8 cellular contexts compared by ENCODE assay signal in genomic region chr9:101398930-101399640, GRCh38. TPM values are rescaled to one million over a fixed set of nuclear protein-coding genes. Genes with fewer than 3 reads are reported as not detected.
A peak's percentile ranks its signal among the peaks of the same experiment; 100 is the strongest.
DNase-seq lines count a peak whose midpoint lies in the region; ATAC-seq and TF ChIP-seq lines count a peak whose summit lies in the region.

No MANE protein-coding gene starts in this region.

- ATAC-seq in central memory CD8-positive, alpha-beta T cell (replicated peaks; ENCODE audit: extremely low read depth, poor library complexity, severe bottlenecking), result no peak
- ATAC-seq in lower lobe of right lung, result peak; percentile 42 to 51

- H3K27me3 ChIP-seq in lower lobe of right lung (ENCODE audit: low read depth), result no peaks in the 10 kb centered on the region

- peaks cover 76% of the 10 kb centered on the region for H3K4me1 Mint-ChIP-seq in activated T-cell treated with anti-CD3 and anti-CD28 coated beads, Interleukin-2, amount 50 U/mL, for 24 hours (ENCODE audit: low read depth)
- peaks cover 81% of the 10 kb centered on the region for H3K4me1 Mint-ChIP-seq in central memory CD8-positive, alpha-beta T cell

- H3K36me3 Mint-ChIP-seq in activated T-cell treated with anti-CD3 and anti-CD28 coated beads, Interleukin-2, amount 50 U/mL, for 24 hours (ENCODE audit: low read depth), result peaks cover 96% of the 10 kb centered on the region
- H3K36me3 Mint-ChIP-seq in central memory CD8-positive, alpha-beta T cell (ENCODE audit: insufficient read depth), result peaks cover 39% of the 10 kb centered on the region

- no peaks in the 10 kb centered on the region for H3K27me3 Mint-ChIP-seq in activated T-cell treated with anti-CD3 and anti-CD28 coated beads, Interleukin-2, amount 50 U/mL, for 24 hours
- no peaks in the 10 kb centered on the region for H3K27me3 Mint-ChIP-seq in central memory CD8-positive, alpha-beta T cell

- DNase-seq in activated T-cell treated with anti-CD3 and anti-CD28 coated beads, Interleukin-2, amount 50 U/mL, for 24 hours, result no peak
- no peak for DNase-seq in activated T-cell treated with anti-CD3 and anti-CD28 coated beads, Interleukin-2, amount 50 U/mL, for 48 hours
- DNase-seq in NB4 (ENCODE audit: low read depth) (peak; percentile 13), lower lobe of right lung (no peak), superior temporal gyrus (ENCODE audit: extremely low spot score) (peak; percentile 35), GM19238 (ENCODE audit: insufficient read length, low spot score) (no peak)
- DNase-seq in central memory CD8-positive, alpha-beta T cell (ENCODE audit: low spot score in 2 of 2), result no peak
- no peak for DNase-seq in stimulated activated CD4-positive, alpha-beta T cell treated with anti-CD3 and anti-CD28 coated beads, Interleukin-2, amount 100 ng/mL, for 48 hours

- peak overlapping the region; percentile 100 for H3K4me3 Mint-ChIP-seq in activated T-cell treated with anti-CD3 and anti-CD28 coated beads, Interleukin-2, amount 50 U/mL, for 24 hours
- peak overlapping the region; percentile 96 for H3K4me3 Mint-ChIP-seq in central memory CD8-positive, alpha-beta T cell

- peaks cover 35% of the 10 kb centered on the region for H3K9me3 Mint-ChIP-seq in activated T-cell treated with anti-CD3 and anti-CD28 coated beads, Interleukin-2, amount 50 U/mL, for 24 hours
- peaks cover 5% of the 10 kb centered on the region for H3K9me3 Mint-ChIP-seq in central memory CD8-positive, alpha-beta T cell

- H3K27ac Mint-ChIP-seq in activated T-cell treated with anti-CD3 and anti-CD28 coated beads, Interleukin-2, amount 50 U/mL, for 24 hours, result peak overlapping the region; percentile 100
- H3K27ac Mint-ChIP-seq in central memory CD8-positive, alpha-beta T cell (ENCODE audit: low read depth), result peak overlapping the region; percentile 99

- H3K4me3 ChIP-seq in NB4 (ENCODE audit: low read depth, low read length) (peak overlapping the region; percentile 84), lower lobe of right lung (peak overlapping the region; percentile 78)

- H3K27ac ChIP-seq in lower lobe of right lung, result peak overlapping the region; percentile 91

- peaks cover 13% of the 10 kb centered on the region for H3K9me3 ChIP-seq in lower lobe of right lung

- TF ChIP-seq CTCF in NB4 (IDR thresholded peaks at IDR 0.05; ENCODE audit: low read depth, low read length) (no peak), lower lobe of right lung (IDR thresholded peaks at IDR 0.05) (no peak)

- peaks cover 44% of the 10 kb centered on the region for H3K4me1 ChIP-seq in lower lobe of right lung

- intact Hi-C loops in lower lobe of right lung (cut with DNase I), result no loop called here

- peaks cover 37% of the 10 kb centered on the region for H3K36me3 ChIP-seq in lower lobe of right lung

- TF ChIP-seq POLR2A in NB4 (IDR thresholded peaks at IDR 0.05; ENCODE audit: extremely low read depth, insufficient read length), result no peak

RNA-seq across cellular contexts. Expression of gene ZNF189, which starts 0.4 kb away (rescaled TPM):
- total RNA-seq in lower lobe of right lung, result 20.7 TPM

RNA-seq across cellular contexts. Expression of gene MRPL50, which starts 0.7 kb away (rescaled TPM):
- 10.9 TPM for total RNA-seq in lower lobe of right lung

RNA-seq across cellular contexts. Expression of gene BAAT, which starts 14.3 kb away (rescaled TPM):
- not detected for total RNA-seq in lower lobe of right lung

RNA-seq across cellular contexts. Expression of gene ALDOB, which starts 36.5 kb away (rescaled TPM):
- 0.38 TPM for total RNA-seq in lower lobe of right lung

Comparison
In these comparisons a context has a peak if more than half of its experiments do, and no peak if none do; other contexts are left out.
1. DNase-seq: peak in NB4 (single experiment) and superior temporal gyrus (single experiment); none in activated T-cell treated with anti-CD3 and anti-CD28 coated beads, Interleukin-2, amount 50 U/mL, for 24 hours (single experiment), activated T-cell treated with anti-CD3 and anti-CD28 coated beads, Interleukin-2, amount 50 U/mL, for 48 hours (0 of 2), central memory CD8-positive, alpha-beta T cell (0 of 2), lower lobe of right lung (single experiment), stimulated activated CD4-positive, alpha-beta T cell treated with anti-CD3 and anti-CD28 coated beads, Interleukin-2, amount 100 ng/mL, for 48 hours (0 of 2) and GM19238 (single experiment).